ENCODE assay signal across 12 cellular contexts in the genomic region with DNA sequence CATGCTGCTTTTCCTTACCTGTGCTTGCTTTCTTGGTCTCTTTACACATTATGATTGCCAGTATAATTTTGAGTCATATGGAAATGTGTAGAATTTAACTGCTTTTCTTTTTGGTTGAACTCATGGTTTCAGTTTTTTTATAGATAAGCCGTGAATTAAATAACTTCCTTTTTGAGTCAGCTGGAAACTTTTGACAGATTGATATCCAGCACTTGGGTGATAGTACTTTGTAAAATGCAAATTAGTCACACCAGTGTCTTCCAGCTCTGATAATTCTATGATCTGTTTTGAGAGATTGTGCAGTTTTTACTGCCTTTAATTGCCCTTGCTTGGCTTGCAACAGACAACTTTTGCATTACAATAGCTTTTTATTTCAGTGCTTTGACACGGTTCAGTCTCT.
DNase-seq lines count a peak whose midpoint lies in the region; ATAC-seq, FAIRE-seq and TF ChIP-seq lines count a peak whose summit lies in the region.
"Had no signal": no experiment of that assay in that cellular context is flagged by ENCODE, and none has a peak within 500 bp of the region (broad histone marks: within the 10 kb centered on the region; RNA-seq: fewer than 3 reads in every experiment).

No MANE protein-coding gene starts in this region.

- no peak overlapping the region for H3K4me3 Mint-ChIP-seq in nephron progenitor cell

- H3K36me3 Mint-ChIP-seq in nephron progenitor cell (ENCODE audit: low read depth): peaks cover 21% of the 10 kb centered on the region

- intact Hi-C loops in K562 (cut with micrococcal nuclease): no loop called here
- intact Hi-C loops in lower leg skin (cut with DNase I; ENCODE audit: low total_unique reads): no loop called here

- DNase-seq in K562 (ENCODE audit: extremely low read depth in 1 of 4, low spot score in 3 of 4) (peak in 2 of 4 experiments; percentile 18 to 37), lower leg skin (ENCODE audit: low spot score in 2 of 2) (no peak), nephron progenitor cell (no peak)
- DNase-seq in stimulated activated naive CD4-positive, alpha-beta T cell treated with Interleukin-2 at 50 U/mL for 16 hours (lab: John Stamatoyannopoulos, UW): no peak
- DNase-seq: activated CD4-positive, alpha-beta T cell treated with anti-CD3 and anti-CD28 coated beads, Interleukin-2, amount 50 U/mL, for 1 hour; GF-D8; NCI-H2081 had no signal

- H3K79me2 ChIP-seq in K562 (ENCODE audit: control insufficient read depth, insufficient read depth, low read length): peaks cover 13% of the 10 kb centered on the region; the same call in 2 of the 3 replicates

- no peak overlapping the region for H3K27ac Mint-ChIP-seq in nephron progenitor cell

- peak; percentile 40 for FAIRE-seq in K562 (lab: Jason Lieb, UNC)

- TF ChIP-seq EP300 in K562 (IDR thresholded peaks at IDR 0.05; ENCODE audit: low read length) (peak; percentile 58; the same call in 1 of the 2 replicates), gastroesophageal sphincter (IDR thresholded peaks at IDR 0.05) (no peak)

- H3K9me1 ChIP-seq in K562 (ENCODE audit: control insufficient read depth, insufficient read depth, low read length): no peaks in the 10 kb centered on the region

- H3K9ac ChIP-seq in K562 (ENCODE audit: insufficient read depth in 1 of 2, low read depth in 2 of 2, low read length in 2 of 2): no peak overlapping the region

- no peak for TF ChIP-seq RAD21 in K562 (CRISPR knock-in tag; conservative IDR thresholded peaks at IDR 0.05 in 1 of 2, IDR thresholded peaks at IDR 0.05 in 1 of 2)

- no peak for TF ChIP-seq CTCF in K562 (IDR thresholded peaks at IDR 0.05 in 2 of 3, conservative IDR thresholded peaks at IDR 0.05 in 1 of 3; ENCODE audit: insufficient read depth in 2 of 3, low read depth in 1 of 3, low read length in 3 of 3)
- TF ChIP-seq CTCF in lower leg skin (IDR thresholded peaks at IDR 0.05): no peak
- TF ChIP-seq CTCF in gastroesophageal sphincter (IDR thresholded peaks at IDR 0.05): no peak
- no peak for TF ChIP-seq CTCF in nephron progenitor cell (IDR thresholded peaks at IDR 0.05)

- ATAC-seq in GM18499 (IDR thresholded peaks at IDR 0.05; ENCODE audit: insufficient read depth, unreplicated experiment) (peak; percentile 71), GM21390 (IDR thresholded peaks at IDR 0.05; ENCODE audit: unreplicated experiment) (peak; percentile 64), HG03378 (IDR thresholded peaks at IDR 0.05; ENCODE audit: unreplicated experiment) (peak; percentile 76), K562 (peak; percentile 63), gastroesophageal sphincter (no peak)

- peaks cover 7% of the 10 kb centered on the region; the same call in 1 of the 2 replicates for H4K20me1 ChIP-seq in K562 (replicated peaks; ENCODE audit: control insufficient read depth, insufficient read depth, low read length)

- H3K36me3 ChIP-seq in K562 (ENCODE audit: control insufficient read depth, insufficient read depth, low read length) (no peaks in the 10 kb centered on the region; the same call in 2 of the 3 replicates), gastroesophageal sphincter (no peaks in the 10 kb centered on the region)
- H3K36me3 ChIP-seq: neutrophil had no signal

- in situ Hi-C loops in K562 (cut with MboI): no loop called here

- peaks cover 14% of the 10 kb centered on the region for H3K9me3 Mint-ChIP-seq in nephron progenitor cell

- BruUV-seq in K562 (replicated peaks; lab: Mats Ljungman, UMichigan): no TSS peak

- 0% methylated on average over 2 of the region's 2 CpGs for WGBS in K562 (ENCODE audit: insufficient coverage, low coverage, missing lambda C conversion rate)
- WGBS in lower leg skin, 2 donors: 21 to 30% methylated on average over 2 of the region's 2 CpGs
- WGBS in gastroesophageal sphincter (ENCODE audit: low coverage in 1 of 2), 2 donors: 50 to 62% methylated on average over 1 to 2 of the region's 2 CpGs

- CTCF ChIA-PET in K562 (lab: Yijun Ruan, JAX; ENCODE audit: low intra/inter-chr PET ratio): no interaction called here

- no peak overlapping the region for H2AFZ ChIP-seq in K562 (ENCODE audit: low read depth, low read length)

- H3K4me2 ChIP-seq in K562 (ENCODE audit: insufficient read depth, low read length): no peak overlapping the region

- H3K4me1 ChIP-seq in K562 (replicated peaks in 1 of 2; ENCODE audit: control insufficient read depth in 2 of 2, insufficient read depth in 2 of 2, low read length in 2 of 2) (peaks cover 0 to 17% of the 10 kb centered on the region in 2 experiments; a peak in 3 of 5 replicates), gastroesophageal sphincter (peaks cover 0 to 42% (median 2%) of the 10 kb centered on the region in 3 donors)

- H3K4me3 ChIP-seq in K562: no peak overlapping the region
- H3K4me3 ChIP-seq in lower leg skin (ENCODE audit: low read depth, poor library complexity, severe bottlenecking): no peak overlapping the region
- no peak overlapping the region for H3K4me3 ChIP-seq in gastroesophageal sphincter

- H3K4me1 Mint-ChIP-seq in nephron progenitor cell: peaks cover 10% of the 10 kb centered on the region

- no peak for TF ChIP-seq POLR2A in K562 (conservative IDR thresholded peaks at IDR 0.05)
- no peak for TF ChIP-seq POLR2A in lower leg skin (IDR thresholded peaks at IDR 0.05)
- no peak for TF ChIP-seq POLR2A in gastroesophageal sphincter (IDR thresholded peaks at IDR 0.05)

- POLR2A ChIA-PET in K562 (lab: Yijun Ruan, JAX): no interaction called here

- no peaks in the 10 kb centered on the region for H3K27me3 Mint-ChIP-seq in nephron progenitor cell (ENCODE audit: low read depth, poor library complexity)

- H3K27me3 ChIP-seq in K562 (ENCODE audit: control insufficient read depth in 2 of 2, insufficient read depth in 2 of 2, low read length in 2 of 2) (no peaks in the 10 kb centered on the region), gastroesophageal sphincter (no peaks in the 10 kb centered on the region)
- H3K27me3 ChIP-seq: neutrophil had no signal

- H3K9me3 ChIP-seq in K562 (replicated peaks; ENCODE audit: control insufficient read depth, insufficient read depth, low read depth, low read length) (no peaks in the 10 kb centered on the region), gastroesophageal sphincter (no peaks in the 10 kb centered on the region)
- H3K9me3 ChIP-seq: neutrophil had no signal

- H3K27ac ChIP-seq in K562 (ENCODE audit: extremely low read depth, low read depth, low read length) (no peak overlapping the region), gastroesophageal sphincter (no peak overlapping the region)
- H3K27ac ChIP-seq: neutrophil had no signal

TF ChIP-seq in K562, 482 proteins besides CTCF, POLR2A, EP300 and RAD21 (continues in another document):
- 0 out of 2 replicates have a peak, but pooled peaks have one; percentile 15 for TF ChIP-seq ETV1 (tag; conservative IDR thresholded peaks at IDR 0.05; ENCODE audit: low read depth)
- TF ChIP-seq DDX20 (tag; IDR thresholded peaks at IDR 0.05; ENCODE audit: low read depth): no peak
- TF ChIP-seq CBX5 (IDR thresholded peaks at IDR 0.05; ENCODE audit: borderline replicate concordance, low read depth): no peak
- no peak for TF ChIP-seq ZNF324 (CRISPR knock-in tag; IDR thresholded peaks at IDR 0.05)
- no peak; the same call in 1 of the 2 replicates for TF ChIP-seq JUND (IDR thresholded peaks at IDR 0.05; ENCODE audit: borderline replicate concordance, low read depth, low read length)
- TF ChIP-seq JUND (tag; IDR thresholded peaks at IDR 0.05; ENCODE audit: borderline replicate concordance, low read depth, low read length): peak; percentile 47; the same call in 1 of the 3 replicates
- TF ChIP-seq, protein P1, sequence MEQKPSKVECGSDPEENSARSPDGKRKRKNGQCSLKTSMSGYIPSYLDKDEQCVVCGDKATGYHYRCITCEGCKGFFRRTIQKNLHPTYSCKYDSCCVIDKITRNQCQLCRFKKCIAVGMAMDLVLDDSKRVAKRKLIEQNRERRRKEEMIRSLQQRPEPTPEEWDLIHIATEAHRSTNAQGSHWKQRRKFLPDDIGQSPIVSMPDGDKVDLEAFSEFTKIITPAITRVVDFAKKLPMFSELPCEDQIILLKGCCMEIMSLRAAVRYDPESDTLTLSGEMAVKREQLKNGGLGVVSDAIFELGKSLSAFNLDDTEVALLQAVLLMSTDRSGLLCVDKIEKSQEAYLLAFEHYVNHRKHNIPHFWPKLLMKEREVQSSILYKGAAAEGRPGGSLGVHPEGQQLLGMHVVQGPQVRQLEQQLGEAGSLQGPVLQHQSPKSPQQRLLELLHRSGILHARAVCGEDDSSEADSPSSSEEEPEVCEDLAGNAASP (IDR thresholded peaks at IDR 0.05): no peak
- TF ChIP-seq MIER1 (IDR thresholded peaks at IDR 0.05; ENCODE audit: low read depth): no peak
- TF ChIP-seq CBFA2T3 (IDR thresholded peaks at IDR 0.05): peak; percentile 80
- no peak for TF ChIP-seq ZNF766 (CRISPR knock-in tag; conservative IDR thresholded peaks at IDR 0.05)
- no peak for TF ChIP-seq EWSR1 (IDR thresholded peaks at IDR 0.05; ENCODE audit: borderline replicate concordance, low read depth, partially characterized antibody)
- TF ChIP-seq ELF2 (CRISPR knock-in tag; IDR thresholded peaks at IDR 0.05): no peak
- peak; percentile 92 for TF ChIP-seq MEIS2 (IDR thresholded peaks at IDR 0.05; ENCODE audit: partially characterized antibody)
- no peak for TF ChIP-seq POLR2G (IDR thresholded peaks at IDR 0.05; ENCODE audit: low read depth, low read length)
- no peak for TF ChIP-seq CREM (IDR thresholded peaks at IDR 0.05; ENCODE audit: low read depth)
- TF ChIP-seq TAF1 (IDR thresholded peaks at IDR 0.05; ENCODE audit: control insufficient read depth, extremely low read depth, insufficient read depth, low read length, severe bottlenecking): no peak
- TF ChIP-seq XRCC5 (IDR thresholded peaks at IDR 0.05; ENCODE audit: low read depth, low read length): no peak
- no peak for TF ChIP-seq ZKSCAN1 (IDR thresholded peaks at IDR 0.05; ENCODE audit: low read depth, low read length)
- TF ChIP-seq ZBTB8A (IDR thresholded peaks at IDR 0.05; ENCODE audit: partially characterized antibody): no peak
- TF ChIP-seq TAL1 (IDR thresholded peaks at IDR 0.05): peak; percentile 57
- peak in 1 of 2 experiments; percentile 18; a peak in 1 of 4 replicates for TF ChIP-seq RCOR1 (IDR thresholded peaks at IDR 0.05; ENCODE audit: borderline replicate concordance in 1 of 2, low read depth in 2 of 2, low read length in 2 of 2)
- TF ChIP-seq, protein P2, sequence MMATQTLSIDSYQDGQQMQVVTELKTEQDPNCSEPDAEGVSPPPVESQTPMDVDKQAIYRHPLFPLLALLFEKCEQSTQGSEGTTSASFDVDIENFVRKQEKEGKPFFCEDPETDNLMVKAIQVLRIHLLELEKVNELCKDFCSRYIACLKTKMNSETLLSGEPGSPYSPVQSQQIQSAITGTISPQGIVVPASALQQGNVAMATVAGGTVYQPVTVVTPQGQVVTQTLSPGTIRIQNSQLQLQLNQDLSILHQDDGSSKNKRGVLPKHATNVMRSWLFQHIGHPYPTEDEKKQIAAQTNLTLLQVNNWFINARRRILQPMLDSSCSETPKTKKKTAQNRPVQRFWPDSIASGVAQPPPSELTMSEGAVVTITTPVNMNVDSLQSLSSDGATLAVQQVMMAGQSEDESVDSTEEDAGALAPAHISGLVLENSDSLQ (IDR thresholded peaks at IDR 0.05): peak; percentile 29; the same call in 1 of the 2 replicates
- no peak for TF ChIP-seq CHD1 (IDR thresholded peaks at IDR 0.05; ENCODE audit: low read length)
